ENCODE assay signal across 8 cellular contexts in genomic region chr1:21963477-21964217, GRCh38. TPM values are rescaled to one million over a fixed set of nuclear protein-coding genes. Genes with fewer than 3 reads are reported as not detected.
DNase-seq lines count a peak whose midpoint lies in the region; ATAC-seq, FAIRE-seq and TF ChIP-seq lines count a peak whose summit lies in the region.

No MANE protein-coding gene starts in this region.

- no peaks in the 10 kb centered on the region for H3K27me3 ChIP-seq in gastroesophageal sphincter
- no peaks in the 10 kb centered on the region for H3K27me3 ChIP-seq in pancreas
- no peaks in the 10 kb centered on the region for H3K27me3 ChIP-seq in transverse colon

- DNase-seq in ELF-1 (ENCODE audit: low read depth, low spot score) = peak; percentile 89
- DNase-seq in KG1 (lab: John Stamatoyannopoulos, UW) = peak; percentile 51
- DNase-seq in RWPE1 (ENCODE audit: low spot score) = peak; percentile 71
- peak; percentile 70 for DNase-seq in activated T-helper 9 cell treated with anti-CD3 and anti-CD28 coated beads, Interleukin-2, amount 50 U/mL, for 16 hours (ENCODE audit: low read depth)
- peak; percentile 64 to 94 (median 86) for DNase-seq in pancreas
- DNase-seq in transverse colon = peak; percentile 88
- DNase-seq in NCI-H1048 (lab: John Stamatoyannopoulos, UW) = no peak

- FAIRE-seq in pancreas (lab: Jason Lieb, UNC) = no peak

- CTCF ChIA-PET in RWPE1 (lab: Yijun Ruan, JAX) = interaction anchor here (0.6 to 1.2 kb wide), 7 partner anchors 15 to 464 kb away, joined by 3 to 4 read pairs (median 3); no protein-coding TSS in a partner anchor

- POLR2A ChIA-PET in RWPE1 (lab: Yijun Ruan, JAX; ENCODE audit: low non-redundant PET) = no interaction called here

- no peak overlapping the region for H3K4me3 ChIP-seq in gastroesophageal sphincter
- H3K4me3 ChIP-seq in pancreas = no peak overlapping the region
- no peak overlapping the region for H3K4me3 ChIP-seq in transverse colon

- intact Hi-C loops in pancreas (cut with DNase I) (loop anchor here in 1 of 3 donors (10.0 kb wide), 1 partner anchor 179 kb away; the partner anchor contains the start of gene USP48), transverse colon (cut with DNase I; ENCODE audit: low total_unique reads) (no loop called here)

- no peak for TF ChIP-seq POLR2A in gastroesophageal sphincter (IDR thresholded peaks at IDR 0.05)
- no peak for TF ChIP-seq POLR2A in transverse colon (IDR thresholded peaks at IDR 0.05)

- TF ChIP-seq CTCF in RWPE1 (conservative IDR thresholded peaks at IDR 0.05; ENCODE audit: low read depth) (peak; percentile 89), gastroesophageal sphincter (IDR thresholded peaks at IDR 0.05) (peak in 3 of 4 experiments; percentile 93 to 97 (median 94)), pancreas (IDR thresholded peaks at IDR 0.05) (peak; percentile 82 to 93 (median 86)), transverse colon (IDR thresholded peaks at IDR 0.05) (peak; percentile 89 to 96 (median 92))

- H3K36me3 ChIP-seq in gastroesophageal sphincter (no peaks in the 10 kb centered on the region), pancreas (no peaks in the 10 kb centered on the region), transverse colon (no peaks in the 10 kb centered on the region)

- H3K4me1 ChIP-seq in gastroesophageal sphincter (peaks cover 0 to 7% (median 7%) of the 10 kb centered on the region in 3 donors), pancreas (no peaks in the 10 kb centered on the region), transverse colon (peaks cover 0 to 4% (median 0%) of the 10 kb centered on the region in 4 donors)

- peak; percentile 83 for ATAC-seq in gastroesophageal sphincter
- peak; percentile 83 to 99 (median 92) for ATAC-seq in pancreas

- in situ Hi-C loops in transverse colon (cut with MboI; ENCODE audit: low pct_ligation_motif_present in 1 of 4, low pct_unique_long_range_greater_than_20kb in 1 of 4, low sequenced_read_pairs in 3 of 4) = loop anchor here in 2 of 4 donors (25.0 kb wide), 2 partner anchors 101 to 276 kb away; no protein-coding TSS in a partner anchor

- TF ChIP-seq EP300 in gastroesophageal sphincter (IDR thresholded peaks at IDR 0.05) = no peak
- no peak for TF ChIP-seq EP300 in transverse colon (IDR thresholded peaks at IDR 0.05; ENCODE audit: low read depth)

- H3K27ac ChIP-seq in RWPE1 (no peak overlapping the region), gastroesophageal sphincter (peak overlapping the region in 1 of 4 donors; percentile 2), pancreas (no peak overlapping the region), transverse colon (no peak overlapping the region)

- 54 to 72% methylated on average over 7 to 8 of the region's 11 CpGs for WGBS in gastroesophageal sphincter (ENCODE audit: low coverage in 1 of 2), 2 donors
- WGBS in pancreas, 2 donors = 50 to 51% methylated on average over 11 of the region's 11 CpGs
- 55 to 84% methylated on average over 7 to 11 of the region's 11 CpGs for WGBS in transverse colon (ENCODE audit: low coverage in 1 of 2), 2 donors

- no peaks in the 10 kb centered on the region for H3K9me3 ChIP-seq in gastroesophageal sphincter
- no peaks in the 10 kb centered on the region for H3K9me3 ChIP-seq in pancreas
- no peaks in the 10 kb centered on the region for H3K9me3 ChIP-seq in transverse colon

RNA-seq across cellular contexts. Expression of gene CELA3B, which starts 13.2 kb away (rescaled TPM):
- total RNA-seq in gastroesophageal sphincter (not detected), pancreas (over 10,000 TPM in 4 of 6 donors, 1,000 to 10,000 TPM in 2; 2,923 to 21,242 (median 14,470) TPM), transverse colon (not detected)
- polyA plus RNA-seq in pancreas = over 10,000 TPM in 1 of 2 donors, 1,000 to 10,000 TPM in 1; 6,851 to 15,141 TPM

RNA-seq across cellular contexts. Expression of gene HSPG2, which starts 26.5 kb away (rescaled TPM):
- total RNA-seq in gastroesophageal sphincter (1,000 to 10,000 TPM in 1 of 4 donors, 100 to 1,000 TPM in 3; 311 to 1,021 (median 351) TPM), pancreas (100 to 1,000 TPM in 2 of 6 donors, 10 to 100 TPM in 4; 50.4 to 164 (median 63.9) TPM), transverse colon (100 to 1,000 TPM; 107 to 343 (median 228) TPM)
- 100 to 1,000 TPM in 1 of 2 donors, 10 to 100 TPM in 1; 53.9 to 123 TPM for polyA plus RNA-seq in pancreas

RNA-seq across cellular contexts. Expression of gene CELA3A, which starts 37.8 kb away (rescaled TPM):
- total RNA-seq in gastroesophageal sphincter (not detected), pancreas (over 10,000 TPM; 17,183 to 55,024 (median 35,269) TPM), transverse colon (not detected)
- polyA plus RNA-seq in pancreas = over 10,000 TPM; 21,682 to 31,636 TPM

Comparison
In these comparisons a context has a peak if more than half of its experiments do, and no peak if none do; other contexts are left out.
1. RNA of gene CELA3B, which starts 13.2 kb away (total RNA-seq): 2,923 to 21,242 TPM in pancreas; not detected in gastroesophageal sphincter and not detected in transverse colon; every median in the first group is over 1,000 times any median in the second.
2. RNA of gene CELA3A, which starts 37.8 kb away (total RNA-seq): 17,183 to 55,024 TPM in pancreas; not detected in transverse colon and not detected in gastroesophageal sphincter; every median in the first group is over 1,000 times any median in the second.
3. Peak in every context shown above with its lines, with median percentiles within 50 percentile points of each other: CTCF ChIP-seq.